20 cellular contexts compared by ENCODE assay signal in genomic region chr3:196217307-196218154, GRCh38. TPM values are rescaled to one million over a fixed set of nuclear protein-coding genes. Genes with fewer than 3 reads are reported as not detected.
DNase-seq lines count a peak whose midpoint lies in the region; ATAC-seq and TF ChIP-seq lines count a peak whose summit lies in the region.
"Had no signal": no experiment of that assay in that cellular context is flagged by ENCODE, and none has a peak within 500 bp of the region (broad histone marks: within the 10 kb centered on the region; RNA-seq: fewer than 3 reads in every experiment).

No MANE protein-coding gene starts in this region.

- 60% methylated on average over 12 of the region's 12 CpGs for WGBS in liver
- WGBS in GM23248 (ENCODE audit: low coverage in 1 of 2, low lambda C conversion rate in 2 of 2, missing lambda C conversion rate in 2 of 2), 2 experiments, result 96% methylated on average over 12 of the region's 12 CpGs

- H3K27me3 ChIP-seq in liver (ENCODE audit: control insufficient read depth in 4 of 4, insufficient read depth in 4 of 4, low read length in 3 of 4) (no peaks in the 10 kb centered on the region), GM23248 (replicated peaks; ENCODE audit: insufficient read depth) (no peaks in the 10 kb centered on the region)
- H3K27me3 ChIP-seq: suprapubic skin had no signal

- H2AFZ ChIP-seq in GM23248, result no peak overlapping the region

- no peaks in the 10 kb centered on the region for H3K79me2 ChIP-seq in GM23248 (ENCODE audit: insufficient read depth)

- H3K36me3 ChIP-seq in liver (ENCODE audit: control insufficient read depth in 4 of 4, insufficient read depth in 3 of 4, low read depth in 1 of 4, low read length in 3 of 4) (no peaks in the 10 kb centered on the region), GM23248 (ENCODE audit: low read depth) (no peaks in the 10 kb centered on the region)
- H3K36me3 ChIP-seq: HAP-1, suprapubic skin had no signal

- TF ChIP-seq CTCF in activated B cell treated with CpG ODN at 0.5 μM for 24 hours (IDR thresholded peaks at IDR 0.05) (no peak), liver (IDR thresholded peaks at IDR 0.05; ENCODE audit: low read depth, low read length, missing input control) (no peak)

- DNase-seq in activated naive CD8-positive, alpha-beta T cell treated with anti-CD3 and anti-CD28 coated beads, Interleukin-2, amount 50 U/mL, for 24 hours, result no peak
- DNase-seq in activated B cell treated with CpG ODN at 0.5 μM for 24 hours (no peak), Ammon's horn (ENCODE audit: low spot score) (no peak), GM23248 (no peak)
- no peak for DNase-seq in activated CD4-positive, CD25-positive, alpha-beta regulatory T cell treated with anti-CD3 and anti-CD28 coated beads, Interleukin-2, amount 50 U/mL, for 72 hours
- DNase-seq: activated CD4-positive, alpha-beta T cell treated with anti-CD3 and anti-CD28 coated beads, Interleukin-2, amount 50 U/mL, for 4 hours; DMS 273 treated with DMSO at 0.1 percent for 48 hours; hippocampal formation; Kasumi-1; NCI-H1105; occipital lobe had no signal

- H3K9ac ChIP-seq in liver (ENCODE audit: low read depth in 1 of 2, low read length in 2 of 2) (no peak overlapping the region), GM23248 (no peak overlapping the region)

- H3K36me3 Mint-ChIP-seq in activated naive CD8-positive, alpha-beta T cell, result no peaks in the 10 kb centered on the region
- no peaks in the 10 kb centered on the region for H3K36me3 Mint-ChIP-seq in activated naive CD8-positive, alpha-beta T cell treated with anti-CD3 and anti-CD28 coated beads, Interleukin-2, amount 50 U/mL, for 24 hours (ENCODE audit: low read depth)
- H3K36me3 Mint-ChIP-seq in activated B cell treated with CpG ODN at 0.5 μM for 24 hours (ENCODE audit: low read depth), result no peaks in the 10 kb centered on the region

- TF ChIP-seq RAD21 in liver (IDR thresholded peaks at IDR 0.05), result no peak

- peak overlapping the region; percentile 70 for H3K27ac Mint-ChIP-seq in activated naive CD8-positive, alpha-beta T cell
- H3K27ac Mint-ChIP-seq in activated naive CD8-positive, alpha-beta T cell treated with anti-CD3 and anti-CD28 coated beads, Interleukin-2, amount 50 U/mL, for 24 hours, result no peak overlapping the region
- H3K27ac Mint-ChIP-seq in activated B cell treated with CpG ODN at 0.5 μM for 24 hours, result peak overlapping the region; percentile 1

- in situ Hi-C loops in GM23248 (cut with MboI), result no loop called here

- H3K4me3 ChIP-seq in liver (ENCODE audit: low read depth in 1 of 3, low read length in 3 of 3), result peak overlapping the region; percentile 49 to 87 (median 68)
- H3K4me3 ChIP-seq in GM23248, result no peak overlapping the region
- H3K4me3 ChIP-seq: HAP-1, SK-N-MC, suprapubic skin had no signal

- no peak overlapping the region for H3K4me2 ChIP-seq in GM23248 (ENCODE audit: unreplicated experiment)

- H3F3A ChIP-seq in GM23248 (ENCODE audit: insufficient read depth), result peaks cover 13% of the 10 kb centered on the region; the same call in 1 of the 2 replicates

- peak overlapping the region; percentile 53 for H3K4me3 Mint-ChIP-seq in activated naive CD8-positive, alpha-beta T cell
- no peak overlapping the region for H3K4me3 Mint-ChIP-seq in activated naive CD8-positive, alpha-beta T cell treated with anti-CD3 and anti-CD28 coated beads, Interleukin-2, amount 50 U/mL, for 24 hours
- peak overlapping the region; percentile 11 for H3K4me3 Mint-ChIP-seq in activated B cell treated with CpG ODN at 0.5 μM for 24 hours

- peaks cover 20 to 49% (median 34%) of the 10 kb centered on the region in 4 donors for H3K4me1 ChIP-seq in liver (ENCODE audit: control insufficient read depth in 4 of 4, insufficient read depth in 4 of 4, low read length in 3 of 4)
- peaks cover 6% of the 10 kb centered on the region; the same call in 1 of the 2 replicates for H3K4me1 ChIP-seq in GM23248 (ENCODE audit: insufficient read depth)
- H3K4me1 ChIP-seq: HAP-1 had no signal

- CTCF ChIA-PET in activated B cell treated with CpG ODN at 0.5 μM for 24 hours (lab: Charles Lee), result interaction anchor here (1.3 to 2.6 kb wide), 2 partner anchors 21 to 144 kb away, joined by 3 to 11 read pairs; no protein-coding TSS in a partner anchor

- no peaks in the 10 kb centered on the region for H3K9me3 Mint-ChIP-seq in activated naive CD8-positive, alpha-beta T cell (ENCODE audit: low read depth)
- no peaks in the 10 kb centered on the region for H3K9me3 Mint-ChIP-seq in activated naive CD8-positive, alpha-beta T cell treated with anti-CD3 and anti-CD28 coated beads, Interleukin-2, amount 50 U/mL, for 24 hours
- H3K9me3 Mint-ChIP-seq in activated B cell treated with CpG ODN at 0.5 μM for 24 hours, result no peaks in the 10 kb centered on the region

- H3K9me3 ChIP-seq in liver (ENCODE audit: control insufficient read depth in 4 of 4, low read length in 3 of 4), result no peaks in the 10 kb centered on the region
- no peaks in the 10 kb centered on the region for H3K9me3 ChIP-seq in GM23248 (ENCODE audit: low read depth)
- H3K9me3 ChIP-seq: HAP-1, suprapubic skin had no signal

- POLR2A ChIA-PET in activated B cell treated with CpG ODN at 0.5 μM for 24 hours (lab: Charles Lee), result interaction anchor here (0.5 kb wide), 1 partner anchor 12 kb away, joined by 3 read pairs; no protein-coding TSS in a partner anchor

- peaks cover 20% of the 10 kb centered on the region for H3K4me1 Mint-ChIP-seq in activated naive CD8-positive, alpha-beta T cell (ENCODE audit: low read depth)
- H3K4me1 Mint-ChIP-seq in activated naive CD8-positive, alpha-beta T cell treated with anti-CD3 and anti-CD28 coated beads, Interleukin-2, amount 50 U/mL, for 24 hours, result peaks cover 19% of the 10 kb centered on the region
- H3K4me1 Mint-ChIP-seq in activated B cell treated with CpG ODN at 0.5 μM for 24 hours, result peaks cover 16% of the 10 kb centered on the region

- no peaks in the 10 kb centered on the region for H3K9me2 ChIP-seq in GM23248 (ENCODE audit: insufficient read depth)

- no peak for ATAC-seq in activated naive CD8-positive, alpha-beta T cell treated with anti-CD3 and anti-CD28 coated beads, Interleukin-2, amount 50 U/mL, for 24 hours
- ATAC-seq in activated B cell treated with CpG ODN at 0.5 μM for 24 hours (ENCODE audit: low read depth) (no peak), HG03159 (IDR thresholded peaks at IDR 0.05; ENCODE audit: unreplicated experiment) (no peak)
- ATAC-seq: sciatic nerve had no signal

- H3K27ac ChIP-seq in liver (ENCODE audit: low read depth in 1 of 2, low read length in 2 of 2), result peak overlapping the region in 1 of 2 donors; percentile 54
- H3K27ac ChIP-seq in GM23248, result no peak overlapping the region
- H3K27ac ChIP-seq: SK-N-MC, suprapubic skin had no signal

- no peaks in the 10 kb centered on the region for H4K20me1 ChIP-seq in GM23248 (ENCODE audit: insufficient read depth)

- H3K27me3 Mint-ChIP-seq in activated naive CD8-positive, alpha-beta T cell, result no peaks in the 10 kb centered on the region
- H3K27me3 Mint-ChIP-seq in activated naive CD8-positive, alpha-beta T cell treated with anti-CD3 and anti-CD28 coated beads, Interleukin-2, amount 50 U/mL, for 24 hours, result no peaks in the 10 kb centered on the region
- no peaks in the 10 kb centered on the region for H3K27me3 Mint-ChIP-seq in activated B cell treated with CpG ODN at 0.5 μM for 24 hours

- intact Hi-C loops in activated B cell treated with CpG ODN at 0.5 μM for 24 hours (cut with micrococcal nuclease), result no loop called here

TF ChIP-seq in liver, 16 proteins besides CTCF, POLR2A, EP300 and RAD21 (continues in another document):
- TF ChIP-seq ZBTB33 (IDR thresholded peaks at IDR 0.05), result no peak
- no peak for TF ChIP-seq HNF4G (IDR thresholded peaks at IDR 0.05)
- no peak for TF ChIP-seq NR2F2 (IDR thresholded peaks at IDR 0.05)
- TF ChIP-seq FOXA1 (IDR thresholded peaks at IDR 0.05), result no peak
- TF ChIP-seq JUND (IDR thresholded peaks at IDR 0.05), result no peak
- no peak for TF ChIP-seq SP1 (IDR thresholded peaks at IDR 0.05)
- no peak for TF ChIP-seq RXRA (IDR thresholded peaks at IDR 0.05)
- no peak for TF ChIP-seq MAX (IDR thresholded peaks at IDR 0.05)
- no peak for TF ChIP-seq EGR1 (IDR thresholded peaks at IDR 0.05; ENCODE audit: low read depth in 2 of 2)
- no peak for TF ChIP-seq ATF3 (IDR thresholded peaks at IDR 0.05)
- TF ChIP-seq HNF4A (conservative IDR thresholded peaks at IDR 0.05), result no peak
- TF ChIP-seq TAF1 (conservative IDR thresholded peaks at IDR 0.05), result no peak
- TF ChIP-seq YY1 (IDR thresholded peaks at IDR 0.05), result no peak
- no peak for TF ChIP-seq FOXA2 (IDR thresholded peaks at IDR 0.05)
- TF ChIP-seq GABPA (IDR thresholded peaks at IDR 0.05 in 1 of 2, conservative IDR thresholded peaks at IDR 0.05 in 1 of 2), result no peak

RNA-seq across cellular contexts. Expression of gene SLC51A, which starts 1.2 kb away (rescaled TPM):
- total RNA-seq in activated B cell treated with CpG ODN at 0.5 μM for 24 hours (not detected in 2 replicates), liver (10 to 100 TPM; 19.9 to 52.5 TPM)
- polyA plus RNA-seq in liver (10 to 100 TPM; 41.3 to 50.8 TPM), GM23248 (2016; fragmentation: Nextera tagmentation; extraction: Ambion mirVana) (3.4 and 6.0 TPM in 2 replicates)
- total RNA-seq in GM23248 (2014; rRNA removed; shearing (Covaris generic)), result not detected in 2 replicates
- total RNA-seq: fibroblast of villous mesenchyme, HT-29, occipital lobe, suprapubic skin had no signal

RNA-seq across cellular contexts. Expression of gene ZDHHC19, which starts 6.3 kb away (rescaled TPM):
- total RNA-seq in activated B cell treated with CpG ODN at 0.5 μM for 24 hours, result 0.31 TPM in 1 of 2 replicates, not detected in the other
- under 1 TPM; 0.42 to 0.59 TPM for total RNA-seq in liver
- 1 to 10 TPM; 1.0 to 1.5 TPM for polyA plus RNA-seq in liver
- not detected in 2 replicates for total RNA-seq in GM23248 (2014; rRNA removed; shearing (Covaris generic))
- not detected in 2 replicates for polyA plus RNA-seq in GM23248 (2016; fragmentation: Nextera tagmentation; extraction: Ambion mirVana)
- total RNA-seq: fibroblast of villous mesenchyme, HT-29, occipital lobe, sciatic nerve, suprapubic skin had no signal

Comparison
In these comparisons a context has a peak if more than half of its experiments do, and no peak if none do; other contexts are left out.
1. RNA of gene SLC51A, which starts 1.2 kb away (total RNA-seq): 19.9 to 52.5 TPM in liver; not detected in activated B cell treated with CpG ODN at 0.5 μM for 24 hours and not detected in GM23248; every median in the first group is over 10 times any median in the second.